In the genomic region with DNA sequence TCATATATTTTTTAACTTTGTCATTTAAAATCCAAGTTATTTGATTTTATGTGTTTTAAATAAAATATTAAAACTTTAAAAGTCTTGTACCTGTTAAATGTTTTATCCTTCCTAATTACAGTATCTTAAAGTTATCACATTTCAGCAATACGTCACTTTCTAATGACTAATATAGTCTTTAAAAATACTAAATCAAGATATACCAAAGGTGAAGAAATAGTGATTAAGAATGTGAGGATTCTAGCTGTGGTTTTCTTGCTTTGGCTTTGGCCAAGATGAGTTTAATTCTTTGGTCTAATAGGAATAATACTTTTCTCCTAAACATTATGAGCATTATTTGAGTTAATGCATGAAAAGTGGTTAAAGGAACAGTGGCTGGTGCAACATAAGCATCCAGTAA, we compare ENCODE assay signal across 27 cellular contexts. TPM values are rescaled to one million over a fixed set of nuclear protein-coding genes. Genes with fewer than 3 reads are reported as not detected.
DNase-seq lines count a peak whose midpoint lies in the region; ATAC-seq, FAIRE-seq and TF ChIP-seq lines count a peak whose summit lies in the region.
"Had no signal": no experiment of that assay in that cellular context is flagged by ENCODE, and none has a peak within 500 bp of the region (broad histone marks: within the 10 kb centered on the region; RNA-seq: fewer than 3 reads in every experiment).

No MANE protein-coding gene starts in this region.

- H3K9me3 ChIP-seq in PC-3 (ENCODE audit: low read length): no peaks in the 10 kb centered on the region
- no peaks in the 10 kb centered on the region for H3K9me3 ChIP-seq in subcutaneous abdominal adipose tissue (ENCODE audit: control insufficient read depth in 5 of 5, low read length in 5 of 5)
- H3K9me3 ChIP-seq: BE2C, Peyer's patch had no signal

- peaks cover 85% of the 10 kb centered on the region for H4K20me1 ChIP-seq in PC-3 (ENCODE audit: low read length)

- TF ChIP-seq POLR2A in GM18505 (IDR thresholded peaks at IDR 0.05; ENCODE audit: borderline replicate concordance, extremely low read depth, insufficient read depth, insufficient read length): no peak

- no peak for ATAC-seq in natural killer cell
- no peak for ATAC-seq in natural killer cell treated with Interleukin-12 subunit alpha and Interleukin-12 subunit beta and Interleukin-15 and Interleukin-18, amount 100 ng/mL, for 72 hours
- ATAC-seq in PC-3: 0 out of 2 replicates have a peak, but pooled peaks have one; percentile 33
- no peak for ATAC-seq in GM18505 (IDR thresholded peaks at IDR 0.05; ENCODE audit: unreplicated experiment)

- H3K27ac ChIP-seq in PC-3 (ENCODE audit: low read length) (no peak overlapping the region), subcutaneous abdominal adipose tissue (ENCODE audit: low read depth, low read length) (peak overlapping the region; percentile 45)
- H3K27ac ChIP-seq: HL-60, Peyer's patch had no signal

- H3K9me2 ChIP-seq in PC-3 (replicated peaks; ENCODE audit: low read length): no peaks in the 10 kb centered on the region

- CTCF ChIA-PET in PC-3 (lab: Charles Lee): no interaction called here

- no peaks in the 10 kb centered on the region for H3K27me3 Mint-ChIP-seq in natural killer cell (ENCODE audit: low read depth in 2 of 2)
- no peaks in the 10 kb centered on the region for H3K27me3 Mint-ChIP-seq in natural killer cell treated with Interleukin-12 subunit alpha and Interleukin-12 subunit beta and Interleukin-15 and Interleukin-18, amount 100 ng/mL, for 72 hours

- H3K9ac ChIP-seq in PC-3 (ENCODE audit: low read length) (no peak overlapping the region), subcutaneous abdominal adipose tissue (ENCODE audit: low read length in 5 of 5) (no peak overlapping the region)

- H3K79me2 ChIP-seq in PC-3 (ENCODE audit: low read length): peaks cover 100% of the 10 kb centered on the region

- no peaks in the 10 kb centered on the region for H3K4me1 ChIP-seq in PC-3 (ENCODE audit: insufficient read depth, low read length)
- H3K4me1 ChIP-seq in subcutaneous abdominal adipose tissue (ENCODE audit: control insufficient read depth in 5 of 5, insufficient read depth in 5 of 5, low read length in 5 of 5): peaks cover 0 to 63% (median 49%) of the 10 kb centered on the region in 5 donors
- H3K4me1 ChIP-seq: BE2C had no signal

- no peak overlapping the region for H3K4me2 ChIP-seq in PC-3 (ENCODE audit: low read length)

- BruUV-seq in PC-3 (replicated peaks; lab: Mats Ljungman, UMichigan): no TSS peak

- POLR2A ChIA-PET in PC-3 (lab: Charles Lee; ENCODE audit: unreplicated experiment): no interaction called here

- intact Hi-C loops in natural killer cell (cut with micrococcal nuclease) (no loop called here), PC-3 (cut with micrococcal nuclease) (no loop called here)

- TF ChIP-seq CTCF in natural killer cell (IDR thresholded peaks at IDR 0.05): no peak
- TF ChIP-seq CTCF in PC-3 (conservative IDR thresholded peaks at IDR 0.05; ENCODE audit: low read depth, low read length): no peak
- TF ChIP-seq CTCF in bronchial epithelial cell (IDR thresholded peaks at IDR 0.05; ENCODE audit: insufficient read depth, low read length, severe bottlenecking): no peak

- peaks cover 7% of the 10 kb centered on the region; the same call in 1 of the 2 replicates for H3K36me3 ChIP-seq in PC-3 (ENCODE audit: low read depth, low read length)
- peaks cover 4% of the 10 kb centered on the region for H3K36me3 ChIP-seq in bronchial epithelial cell (ENCODE audit: control insufficient read depth, insufficient read depth, low read length)
- H3K36me3 ChIP-seq in subcutaneous abdominal adipose tissue (ENCODE audit: control insufficient read depth in 5 of 5, insufficient read depth in 5 of 5, low read length in 5 of 5): peaks cover 0 to 7% (median 3%) of the 10 kb centered on the region in 5 donors
- H3K36me3 ChIP-seq: BE2C, Peyer's patch had no signal

- H3F3A ChIP-seq in PC-3 (ENCODE audit: low read length, unreplicated experiment): no peaks in the 10 kb centered on the region

- no peak for DNase-seq in natural killer cell
- no peak for DNase-seq in natural killer cell treated with Interleukin-12 subunit alpha and Interleukin-12 subunit beta and Interleukin-15 and Interleukin-18, amount 100 ng/mL, for 72 hours (ENCODE audit: low spot score)
- DNase-seq in PC-3: no peak
- peak; percentile 52 for DNase-seq in bronchial epithelial cell (ENCODE audit: low read depth)
- DNase-seq in activated CD8-positive, alpha-beta memory T cell treated with anti-CD3 and anti-CD28 coated beads, Interleukin-2, amount 50 U/mL, for 48 hours: no peak
- no peak for DNase-seq in NCI-H226
- DNase-seq: BE2C, Calu3, DMS79 treated with DMSO at 0.1 percent for 48 hours, GF-D8, HCEC 1CT, NCI-H1092, NCI-H1417 treated with DMSO at 0.1 percent for 48 hours, NCI-H1694 treated with DMSO at 0.1 percent for 48 hours, NCI-H2081, NCI-H2227 treated with DMSO at 0.1 percent for 48 hours, NCI-H510A, NCI-H69, Peyer's patch, SHP77 treated with DMSO at 0.1 percent for 48 hours had no signal

- H3K36me3 Mint-ChIP-seq in natural killer cell: no peaks in the 10 kb centered on the region
- H3K36me3 Mint-ChIP-seq in natural killer cell treated with Interleukin-12 subunit alpha and Interleukin-12 subunit beta and Interleukin-15 and Interleukin-18, amount 100 ng/mL, for 72 hours: peaks cover 10% of the 10 kb centered on the region

- no peaks in the 10 kb centered on the region for H3K9me3 Mint-ChIP-seq in natural killer cell
- H3K9me3 Mint-ChIP-seq in natural killer cell treated with Interleukin-12 subunit alpha and Interleukin-12 subunit beta and Interleukin-15 and Interleukin-18, amount 100 ng/mL, for 72 hours: no peaks in the 10 kb centered on the region
- H3K9me3 Mint-ChIP-seq: CD14-positive monocyte had no signal

- no peak overlapping the region for H3K4me3 Mint-ChIP-seq in natural killer cell
- H3K4me3 Mint-ChIP-seq in natural killer cell treated with Interleukin-12 subunit alpha and Interleukin-12 subunit beta and Interleukin-15 and Interleukin-18, amount 100 ng/mL, for 72 hours: no peak overlapping the region
- H3K4me3 Mint-ChIP-seq: CD14-positive monocyte had no signal

- H3K4me3 ChIP-seq in PC-3 (ENCODE audit: low read length): no peak overlapping the region
- no peak overlapping the region for H3K4me3 ChIP-seq in bronchial epithelial cell (ENCODE audit: low read depth, low read length)
- no peak overlapping the region for H3K4me3 ChIP-seq in subcutaneous abdominal adipose tissue (ENCODE audit: low read depth in 1 of 5, low read length in 5 of 5)
- H3K4me3 ChIP-seq: Peyer's patch had no signal

- no peak overlapping the region for H2AFZ ChIP-seq in PC-3 (ENCODE audit: low read length)

- peaks cover 63 to 69% of the 10 kb centered on the region in 2 donors for H3K4me1 Mint-ChIP-seq in natural killer cell
- H3K4me1 Mint-ChIP-seq in natural killer cell treated with Interleukin-12 subunit alpha and Interleukin-12 subunit beta and Interleukin-15 and Interleukin-18, amount 100 ng/mL, for 72 hours (ENCODE audit: low read depth in 2 of 2): peaks cover 45 to 52% of the 10 kb centered on the region in 2 donors

- H3K27ac Mint-ChIP-seq in natural killer cell: peak overlapping the region; percentile 44 to 69
- no peak overlapping the region for H3K27ac Mint-ChIP-seq in natural killer cell treated with Interleukin-12 subunit alpha and Interleukin-12 subunit beta and Interleukin-15 and Interleukin-18, amount 100 ng/mL, for 72 hours

- no peak for FAIRE-seq in bronchial epithelial cell (lab: Jason Lieb, UNC)
- FAIRE-seq: GM12891, GM19239, H1 had no signal

- H3K27me3 ChIP-seq in PC-3 (ENCODE audit: low read length): no peaks in the 10 kb centered on the region
- H3K27me3 ChIP-seq in bronchial epithelial cell (ENCODE audit: control insufficient read depth, insufficient read depth, low read length): no peaks in the 10 kb centered on the region
- H3K27me3 ChIP-seq in subcutaneous abdominal adipose tissue (ENCODE audit: control insufficient read depth in 5 of 5, insufficient read depth in 4 of 5, low read length in 5 of 5): no peaks in the 10 kb centered on the region
- H3K27me3 ChIP-seq: BE2C, Peyer's patch had no signal

RNA-seq across cellular contexts. Expression of gene SETD5, which starts 13.9 kb away (rescaled TPM):
- total RNA-seq in natural killer cell (100 to 1,000 TPM; 106 to 154 (median 140) TPM), PC-3 (2014; rRNA removed) (64.9 and 74.9 TPM in 2 replicates), bronchial epithelial cell (44.5 and 53.7 TPM in 2 replicates)
- 100 to 1,000 TPM; 131 to 188 TPM for total RNA-seq in natural killer cell treated with Interleukin-12 subunit alpha and Interleukin-12 subunit beta and Interleukin-15 and Interleukin-18, amount 100 ng/mL, for 72 hours

RNA-seq across cellular contexts. Expression of gene THUMPD3, which starts 48.4 kb away (rescaled TPM):
- total RNA-seq in natural killer cell (10 to 100 TPM; 44.0 to 48.8 (median 46.3) TPM), PC-3 (2014; rRNA removed) (45.3 and 65.5 TPM in 2 replicates), bronchial epithelial cell (68.2 and 74.5 TPM in 2 replicates)
- 10 to 100 TPM; 54.3 to 55.9 TPM for total RNA-seq in natural killer cell treated with Interleukin-12 subunit alpha and Interleukin-12 subunit beta and Interleukin-15 and Interleukin-18, amount 100 ng/mL, for 72 hours

Comparison
In these comparisons a context has a peak if more than half of its experiments do, and no peak if none do; other contexts are left out.
1. H3K27ac Mint-ChIP-seq: peak in natural killer cell (2 of 2); none in natural killer cell treated with Interleukin-12 subunit alpha and Interleukin-12 subunit beta and Interleukin-15 and Interleukin-18, amount 100 ng/mL, for 72 hours (0 of 2).